Comparison of ENCODE assay signal across 9 cellular contexts in the genomic region with DNA sequence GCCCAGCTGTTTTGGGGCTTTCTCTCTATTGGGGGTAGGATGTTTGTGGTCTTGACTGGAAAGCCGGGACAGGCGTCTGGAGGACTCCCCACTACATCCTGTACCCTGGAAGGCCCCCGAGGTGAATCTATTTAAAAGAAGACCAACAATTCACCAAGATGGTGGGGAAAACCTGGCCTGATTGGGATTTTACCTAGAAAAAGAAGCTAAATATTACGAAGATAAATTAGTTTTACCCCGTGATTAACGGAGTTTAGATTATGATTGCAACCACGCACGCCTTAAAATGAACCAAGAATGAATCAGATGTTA. TPM values are rescaled to one million over a fixed set of nuclear protein-coding genes. Genes with fewer than 3 reads are reported as not detected.
DNase-seq lines count a peak whose midpoint lies in the region; ATAC-seq and TF ChIP-seq lines count a peak whose summit lies in the region.
"Had no signal": no experiment of that assay in that cellular context is flagged by ENCODE, and none has a peak within 500 bp of the region (broad histone marks: within the 10 kb centered on the region; RNA-seq: fewer than 3 reads in every experiment).

No MANE protein-coding gene starts in this region.

- H3K4me2 ChIP-seq in OCI-LY3 (ENCODE audit: low read length) (peak overlapping the region; percentile 85), parathyroid adenoma (ENCODE audit: low read length) (peak overlapping the region; percentile 82)

- no peaks in the 10 kb centered on the region for H3K27me3 Mint-ChIP-seq in Caco-2 (ENCODE audit: insufficient read depth, unreplicated experiment)
- H3K27me3 Mint-ChIP-seq in endodermal cell (ENCODE audit: insufficient read depth) = peaks cover 24% of the 10 kb centered on the region

- TF ChIP-seq CTCF in Caco-2 (IDR thresholded peaks at IDR 0.05; ENCODE audit: insufficient read depth in 1 of 2, low read depth in 1 of 2, low read length in 1 of 2, severe bottlenecking in 1 of 2, unreplicated experiment in 1 of 2) (no peak), OCI-LY3 (IDR thresholded peaks at IDR 0.05; ENCODE audit: low read depth, low read length) (no peak), endodermal cell (conservative IDR thresholded peaks at IDR 0.05) (no peak), parathyroid adenoma (IDR thresholded peaks at IDR 0.05) (no peak)

- peaks cover 7% of the 10 kb centered on the region for H3K4me1 Mint-ChIP-seq in Caco-2 (ENCODE audit: low read depth, unreplicated experiment)
- H3K4me1 Mint-ChIP-seq in endodermal cell = peaks cover 35% of the 10 kb centered on the region

- H3K36me3 ChIP-seq in Caco-2 (ENCODE audit: control insufficient read depth, insufficient read depth, low read length) (no peaks in the 10 kb centered on the region; the same call in 1 of the 2 replicates), OCI-LY3 (replicated peaks; ENCODE audit: low read depth, low read length) (no peaks in the 10 kb centered on the region), endodermal cell (ENCODE audit: control insufficient read depth, insufficient read depth, low read length) (no peaks in the 10 kb centered on the region), parathyroid adenoma (ENCODE audit: control insufficient read depth, insufficient read depth, low read length) (no peaks in the 10 kb centered on the region)

- BruUV-seq in Caco-2 (replicated peaks; lab: Mats Ljungman, UMichigan) = no TSS peak

- peak overlapping the region; percentile 56 for H3K4me3 ChIP-seq in Caco-2 (ENCODE audit: low read depth, low read length)
- peak overlapping the region; percentile 83 for H3K4me3 ChIP-seq in OCI-LY3 (ENCODE audit: low read length)
- peak overlapping the region; percentile 74 for H3K4me3 ChIP-seq in endodermal cell (ENCODE audit: low read length)
- H3K4me3 ChIP-seq in parathyroid adenoma (ENCODE audit: low read depth, low read length) = peak overlapping the region; percentile 75

- no peak overlapping the region for H2AFZ ChIP-seq in OCI-LY3 (ENCODE audit: low read depth, low read length)
- H2AFZ ChIP-seq in parathyroid adenoma = peak overlapping the region; percentile 100

- 42 to 59% methylated on average over 5 to 8 of the region's 8 CpGs for WGBS in endodermal cell (ENCODE audit: insufficient coverage in 1 of 2, insufficient read length in 1 of 2), 2 experiments

- peaks cover 17% of the 10 kb centered on the region for H3K36me3 Mint-ChIP-seq in Caco-2 (ENCODE audit: insufficient read depth, unreplicated experiment)
- no peaks in the 10 kb centered on the region for H3K36me3 Mint-ChIP-seq in endodermal cell (ENCODE audit: low read depth)

- H3K27ac Mint-ChIP-seq in Caco-2 (ENCODE audit: unreplicated experiment) = no peak overlapping the region
- H3K27ac Mint-ChIP-seq in endodermal cell = peak overlapping the region; percentile 87

- POLR2A ChIA-PET in Caco-2 (lab: Charles Lee) = interaction anchor here (1.0 kb wide), 1 partner anchor 57 kb away, joined by 3 read pairs; no protein-coding TSS in a partner anchor

- H3K27me3 ChIP-seq in Caco-2 (replicated peaks; ENCODE audit: control insufficient read depth, insufficient read depth, low read length) = no peaks in the 10 kb centered on the region
- peaks cover 67% of the 10 kb centered on the region for H3K27me3 ChIP-seq in OCI-LY3 (ENCODE audit: low read depth, low read length)
- no peaks in the 10 kb centered on the region for H3K27me3 ChIP-seq in endodermal cell (ENCODE audit: control insufficient read depth, insufficient read depth, low read length, poor library complexity, severe bottlenecking)
- H3K27me3 ChIP-seq in parathyroid adenoma (ENCODE audit: control insufficient read depth, insufficient read depth, low read length) = no peaks in the 10 kb centered on the region

- H4K20me1 ChIP-seq in OCI-LY3 (ENCODE audit: insufficient read depth, low read length) = peaks cover 43% of the 10 kb centered on the region

- H3K27ac ChIP-seq in OCI-LY3 (ENCODE audit: low read length) = peak overlapping the region; percentile 65
- H3K27ac ChIP-seq in endodermal cell (ENCODE audit: low read depth, low read length) = no peak overlapping the region
- no peak overlapping the region for H3K27ac ChIP-seq in parathyroid adenoma

- DNase-seq in Caco-2 = no peak
- no peak for DNase-seq in endodermal cell
- DNase-seq in nucleus accumbens (lab: John Stamatoyannopoulos, UW) = no peak
- DNase-seq in NCI-H524 treated with DMSO at 0.1 percent for 48 hours (lab: John Stamatoyannopoulos, UW) = no peak
- no peak for DNase-seq in amygdala (lab: John Stamatoyannopoulos, UW)
- DNase-seq: NCI-H146 had no signal

- intact Hi-C loops in Caco-2 (cut with micrococcal nuclease; ENCODE audit: unreplicated experiment) = no loop called here

- ATAC-seq in GM18873 (IDR thresholded peaks at IDR 0.05; ENCODE audit: low FRiP score, unreplicated experiment) = no peak

- H3K4me3 Mint-ChIP-seq in Caco-2 (ENCODE audit: unreplicated experiment) (peak overlapping the region; percentile 74), endodermal cell (peak overlapping the region; percentile 67)

- H3K4me1 ChIP-seq in Caco-2 (peaks cover 5% of the 10 kb centered on the region; the same call in 1 of the 2 replicates), OCI-LY3 (ENCODE audit: low read length) (peaks cover 38% of the 10 kb centered on the region), endodermal cell (ENCODE audit: control insufficient read depth, insufficient read depth, low read length) (no peaks in the 10 kb centered on the region), parathyroid adenoma (peaks cover 23% of the 10 kb centered on the region)

- H3K79me2 ChIP-seq in OCI-LY3 (ENCODE audit: low read length) = no peaks in the 10 kb centered on the region
- H3K79me2 ChIP-seq in parathyroid adenoma = no peaks in the 10 kb centered on the region

- H3K9me3 Mint-ChIP-seq in Caco-2 (ENCODE audit: unreplicated experiment) (no peaks in the 10 kb centered on the region), endodermal cell (no peaks in the 10 kb centered on the region)

- H3K9me3 ChIP-seq in Caco-2 (no peaks in the 10 kb centered on the region), OCI-LY3 (ENCODE audit: insufficient read depth, low read length) (no peaks in the 10 kb centered on the region), endodermal cell (ENCODE audit: control insufficient read depth, low read length) (no peaks in the 10 kb centered on the region), parathyroid adenoma (ENCODE audit: control insufficient read depth, low read length) (no peaks in the 10 kb centered on the region)

- H3K9ac ChIP-seq in OCI-LY3 (ENCODE audit: low read length) (no peak overlapping the region; the same call in 1 of the 2 replicates), endodermal cell (ENCODE audit: extremely low read depth, low read length, poor library complexity, severe bottlenecking) (no peak overlapping the region), parathyroid adenoma (no peak overlapping the region)

- CTCF ChIA-PET in Caco-2 (lab: Charles Lee) = interaction anchor here (1.7 kb wide), 1 partner anchor 9 kb away, joined by 7 read pairs; no protein-coding TSS in a partner anchor

RNA-seq across cellular contexts. Expression of a gene that starts 0.8 kb away (rescaled TPM):
- total RNA-seq in Caco-2 (2022) (9.1 and 11.8 TPM in 2 replicates), endodermal cell (1 to 10 TPM; 6.7 to 9.8 TPM)
- polyA plus RNA-seq in endodermal cell (2013, experiment 1 of 2) = 5.0 TPM
- polyA plus RNA-seq in endodermal cell (2013, experiment 2 of 2) = 5.5 TPM

RNA-seq across cellular contexts. Expression of a gene that starts 5.3 kb away (rescaled TPM):
- 4.6 and 5.2 TPM in 2 replicates for total RNA-seq in Caco-2 (2022)
- 1 to 10 TPM; 3.6 to 4.8 TPM for total RNA-seq in endodermal cell
- polyA plus RNA-seq in endodermal cell (2013, experiment 1 of 2) = 0.93 TPM
- 0.29 TPM for polyA plus RNA-seq in endodermal cell (2013, experiment 2 of 2)

RNA-seq across cellular contexts. Expression of a gene that starts 50.9 kb away (rescaled TPM):
- total RNA-seq in Caco-2 (2022) = 111 and 122 TPM in 2 replicates
- total RNA-seq in endodermal cell = 10 to 100 TPM; 17.9 to 22.1 TPM
- 26.6 TPM for polyA plus RNA-seq in endodermal cell (2013, experiment 1 of 2)
- 27.8 TPM for polyA plus RNA-seq in endodermal cell (2013, experiment 2 of 2)
